In the genomic region with DNA sequence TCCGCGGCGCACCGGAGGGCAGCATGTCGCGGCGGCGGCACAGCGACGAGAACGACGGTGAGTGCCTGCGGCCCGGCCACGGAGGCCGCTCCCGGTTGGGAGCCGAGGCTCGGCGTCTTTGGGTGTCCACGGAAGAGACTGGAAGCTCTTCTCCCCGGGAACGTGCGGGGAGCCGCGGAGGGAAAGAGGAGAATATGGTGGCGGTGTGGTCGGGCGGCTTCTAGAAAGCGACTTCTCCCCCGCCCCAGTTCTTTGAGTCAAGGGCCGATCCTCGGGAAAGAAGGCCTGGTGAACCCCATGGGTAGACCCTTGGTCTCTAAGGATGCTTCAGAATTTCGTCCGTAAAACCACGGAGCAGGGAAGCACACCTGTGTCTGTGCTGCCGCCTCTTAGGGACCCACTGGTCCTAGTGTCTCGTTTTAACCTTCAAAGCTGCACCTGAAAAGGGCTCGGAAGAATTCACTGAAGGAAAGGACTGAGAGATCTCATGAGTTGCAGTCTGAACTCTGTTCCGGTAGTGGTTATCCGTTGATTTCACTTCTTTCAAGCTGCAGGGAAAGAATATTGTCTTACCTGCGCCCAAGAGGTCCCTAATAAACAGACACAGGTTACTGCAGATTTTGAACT, we compare ENCODE assay signal across 1 cellular context.
A peak's percentile ranks its signal among the peaks of the same experiment; 100 is the strongest.
TF ChIP-seq lines count a peak whose summit lies in the region.

No MANE protein-coding gene starts in this region.

TF ChIP-seq in HEK293, 187 proteins besides CTCF, POLR2A, EP300 and RAD21 (continued from another document):
- TF ChIP-seq, protein P1, sequence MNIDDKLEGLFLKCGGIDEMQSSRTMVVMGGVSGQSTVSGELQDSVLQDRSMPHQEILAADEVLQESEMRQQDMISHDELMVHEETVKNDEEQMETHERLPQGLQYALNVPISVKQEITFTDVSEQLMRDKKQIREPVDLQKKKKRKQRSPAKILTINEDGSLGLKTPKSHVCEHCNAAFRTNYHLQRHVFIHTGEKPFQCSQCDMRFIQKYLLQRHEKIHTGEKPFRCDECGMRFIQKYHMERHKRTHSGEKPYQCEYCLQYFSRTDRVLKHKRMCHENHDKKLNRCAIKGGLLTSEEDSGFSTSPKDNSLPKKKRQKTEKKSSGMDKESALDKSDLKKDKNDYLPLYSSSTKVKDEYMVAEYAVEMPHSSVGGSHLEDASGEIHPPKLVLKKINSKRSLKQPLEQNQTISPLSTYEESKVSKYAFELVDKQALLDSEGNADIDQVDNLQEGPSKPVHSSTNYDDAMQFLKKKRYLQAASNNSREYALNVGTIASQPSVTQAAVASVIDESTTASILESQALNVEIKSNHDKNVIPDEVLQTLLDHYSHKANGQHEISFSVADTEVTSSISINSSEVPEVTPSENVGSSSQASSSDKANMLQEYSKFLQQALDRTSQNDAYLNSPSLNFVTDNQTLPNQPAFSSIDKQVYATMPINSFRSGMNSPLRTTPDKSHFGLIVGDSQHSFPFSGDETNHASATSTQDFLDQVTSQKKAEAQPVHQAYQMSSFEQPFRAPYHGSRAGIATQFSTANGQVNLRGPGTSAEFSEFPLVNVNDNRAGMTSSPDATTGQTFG (tag by site-specific recombination; IDR thresholded peaks at IDR 0.05; ENCODE audit: borderline replicate concordance), result no peak
- peak; percentile 39; the same call in 1 of the 2 replicates for TF ChIP-seq ZNF335 (tag by site-specific recombination; conservative IDR thresholded peaks at IDR 0.05)
- no peak for TF ChIP-seq OSR2 (tag by site-specific recombination; IDR thresholded peaks at IDR 0.05)
- no peak for TF ChIP-seq ZNF175 (tag by site-specific recombination; IDR thresholded peaks at IDR 0.05)
- TF ChIP-seq ZNF623 (tag by site-specific recombination; IDR thresholded peaks at IDR 0.05), result no peak
- no peak for TF ChIP-seq MYNN (tag by site-specific recombination; IDR thresholded peaks at IDR 0.05; ENCODE audit: borderline replicate concordance)
- TF ChIP-seq ZNF560 (tag by site-specific recombination; IDR thresholded peaks at IDR 0.05; ENCODE audit: borderline replicate concordance), result no peak
- TF ChIP-seq RBAK (tag by site-specific recombination; IDR thresholded peaks at IDR 0.05), result no peak
- no peak for TF ChIP-seq ZNF544 (tag by site-specific recombination; IDR thresholded peaks at IDR 0.05)
- TF ChIP-seq, protein P2, sequence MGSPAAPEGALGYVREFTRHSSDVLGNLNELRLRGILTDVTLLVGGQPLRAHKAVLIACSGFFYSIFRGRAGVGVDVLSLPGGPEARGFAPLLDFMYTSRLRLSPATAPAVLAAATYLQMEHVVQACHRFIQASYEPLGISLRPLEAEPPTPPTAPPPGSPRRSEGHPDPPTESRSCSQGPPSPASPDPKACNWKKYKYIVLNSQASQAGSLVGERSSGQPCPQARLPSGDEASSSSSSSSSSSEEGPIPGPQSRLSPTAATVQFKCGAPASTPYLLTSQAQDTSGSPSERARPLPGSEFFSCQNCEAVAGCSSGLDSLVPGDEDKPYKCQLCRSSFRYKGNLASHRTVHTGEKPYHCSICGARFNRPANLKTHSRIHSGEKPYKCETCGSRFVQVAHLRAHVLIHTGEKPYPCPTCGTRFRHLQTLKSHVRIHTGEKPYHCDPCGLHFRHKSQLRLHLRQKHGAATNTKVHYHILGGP (tag by site-specific recombination; IDR thresholded peaks at IDR 0.05), result no peak
- no peak for TF ChIP-seq ZNF548 (tag by site-specific recombination; IDR thresholded peaks at IDR 0.05)
- TF ChIP-seq ZNF48 (tag by site-specific recombination; IDR thresholded peaks at IDR 0.05), result no peak
- 0 out of 2 replicates have a peak, but pooled peaks have one; percentile 9 for TF ChIP-seq ZBTB20 (tag by site-specific recombination; IDR thresholded peaks at IDR 0.05)
- TF ChIP-seq ZIC2 (tag by site-specific recombination; IDR thresholded peaks at IDR 0.05), result peak; percentile 15; the same call in 1 of the 2 replicates
- no peak for TF ChIP-seq ZNF530 (tag by site-specific recombination; IDR thresholded peaks at IDR 0.05; ENCODE audit: low read depth)
- TF ChIP-seq ZNF600 (tag by site-specific recombination; IDR thresholded peaks at IDR 0.05), result peak; percentile 68
- TF ChIP-seq MEIS1 (CRISPR knock-in tag; IDR thresholded peaks at IDR 0.05; ENCODE audit: borderline replicate concordance), result no peak
- TF ChIP-seq GLI2 (tag by site-specific recombination; IDR thresholded peaks at IDR 0.05; ENCODE audit: borderline replicate concordance, low read depth), result no peak
- no peak for TF ChIP-seq YY1 (tag by site-specific recombination; IDR thresholded peaks at IDR 0.05)
- no peak for TF ChIP-seq KLF10 (tag by site-specific recombination; IDR thresholded peaks at IDR 0.05)
- no peak for TF ChIP-seq SP3 (tag by site-specific recombination; IDR thresholded peaks at IDR 0.05)
- TF ChIP-seq KLF9 (tag by site-specific recombination; IDR thresholded peaks at IDR 0.05; ENCODE audit: low read depth), result no peak
- TF ChIP-seq, protein P3, sequence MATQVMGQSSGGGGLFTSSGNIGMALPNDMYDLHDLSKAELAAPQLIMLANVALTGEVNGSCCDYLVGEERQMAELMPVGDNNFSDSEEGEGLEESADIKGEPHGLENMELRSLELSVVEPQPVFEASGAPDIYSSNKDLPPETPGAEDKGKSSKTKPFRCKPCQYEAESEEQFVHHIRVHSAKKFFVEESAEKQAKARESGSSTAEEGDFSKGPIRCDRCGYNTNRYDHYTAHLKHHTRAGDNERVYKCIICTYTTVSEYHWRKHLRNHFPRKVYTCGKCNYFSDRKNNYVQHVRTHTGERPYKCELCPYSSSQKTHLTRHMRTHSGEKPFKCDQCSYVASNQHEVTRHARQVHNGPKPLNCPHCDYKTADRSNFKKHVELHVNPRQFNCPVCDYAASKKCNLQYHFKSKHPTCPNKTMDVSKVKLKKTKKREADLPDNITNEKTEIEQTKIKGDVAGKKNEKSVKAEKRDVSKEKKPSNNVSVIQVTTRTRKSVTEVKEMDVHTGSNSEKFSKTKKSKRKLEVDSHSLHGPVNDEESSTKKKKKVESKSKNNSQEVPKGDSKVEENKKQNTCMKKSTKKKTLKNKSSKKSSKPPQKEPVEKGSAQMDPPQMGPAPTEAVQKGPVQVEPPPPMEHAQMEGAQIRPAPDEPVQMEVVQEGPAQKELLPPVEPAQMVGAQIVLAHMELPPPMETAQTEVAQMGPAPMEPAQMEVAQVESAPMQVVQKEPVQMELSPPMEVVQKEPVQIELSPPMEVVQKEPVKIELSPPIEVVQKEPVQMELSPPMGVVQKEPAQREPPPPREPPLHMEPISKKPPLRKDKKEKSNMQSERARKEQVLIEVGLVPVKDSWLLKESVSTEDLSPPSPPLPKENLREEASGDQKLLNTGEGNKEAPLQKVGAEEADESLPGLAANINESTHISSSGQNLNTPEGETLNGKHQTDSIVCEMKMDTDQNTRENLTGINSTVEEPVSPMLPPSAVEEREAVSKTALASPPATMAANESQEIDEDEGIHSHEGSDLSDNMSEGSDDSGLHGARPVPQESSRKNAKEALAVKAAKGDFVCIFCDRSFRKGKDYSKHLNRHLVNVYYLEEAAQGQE (tag by site-specific recombination; IDR thresholded peaks at IDR 0.05), result 0 out of 2 replicates have a peak, but pooled peaks have one; percentile 38
- TF ChIP-seq, protein P4, sequence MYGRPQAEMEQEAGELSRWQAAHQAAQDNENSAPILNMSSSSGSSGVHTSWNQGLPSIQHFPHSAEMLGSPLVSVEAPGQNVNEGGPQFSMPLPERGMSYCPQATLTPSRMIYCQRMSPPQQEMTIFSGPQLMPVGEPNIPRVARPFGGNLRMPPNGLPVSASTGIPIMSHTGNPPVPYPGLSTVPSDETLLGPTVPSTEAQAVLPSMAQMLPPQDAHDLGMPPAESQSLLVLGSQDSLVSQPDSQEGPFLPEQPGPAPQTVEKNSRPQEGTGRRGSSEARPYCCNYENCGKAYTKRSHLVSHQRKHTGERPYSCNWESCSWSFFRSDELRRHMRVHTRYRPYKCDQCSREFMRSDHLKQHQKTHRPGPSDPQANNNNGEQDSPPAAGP (tag by site-specific recombination; IDR thresholded peaks at IDR 0.05), result no peak
- peak; percentile 43; the same call in 1 of the 2 replicates for TF ChIP-seq ZBTB48 (tag by site-specific recombination; IDR thresholded peaks at IDR 0.05)
- no peak for TF ChIP-seq SETDB1 (IDR thresholded peaks at IDR 0.05; ENCODE audit: insufficient read length, low read length)
- no peak for TF ChIP-seq ZNF133 (tag by site-specific recombination; IDR thresholded peaks at IDR 0.05)
- no peak for TF ChIP-seq ZNF121 (tag by site-specific recombination; IDR thresholded peaks at IDR 0.05)
- TF ChIP-seq, protein P5, sequence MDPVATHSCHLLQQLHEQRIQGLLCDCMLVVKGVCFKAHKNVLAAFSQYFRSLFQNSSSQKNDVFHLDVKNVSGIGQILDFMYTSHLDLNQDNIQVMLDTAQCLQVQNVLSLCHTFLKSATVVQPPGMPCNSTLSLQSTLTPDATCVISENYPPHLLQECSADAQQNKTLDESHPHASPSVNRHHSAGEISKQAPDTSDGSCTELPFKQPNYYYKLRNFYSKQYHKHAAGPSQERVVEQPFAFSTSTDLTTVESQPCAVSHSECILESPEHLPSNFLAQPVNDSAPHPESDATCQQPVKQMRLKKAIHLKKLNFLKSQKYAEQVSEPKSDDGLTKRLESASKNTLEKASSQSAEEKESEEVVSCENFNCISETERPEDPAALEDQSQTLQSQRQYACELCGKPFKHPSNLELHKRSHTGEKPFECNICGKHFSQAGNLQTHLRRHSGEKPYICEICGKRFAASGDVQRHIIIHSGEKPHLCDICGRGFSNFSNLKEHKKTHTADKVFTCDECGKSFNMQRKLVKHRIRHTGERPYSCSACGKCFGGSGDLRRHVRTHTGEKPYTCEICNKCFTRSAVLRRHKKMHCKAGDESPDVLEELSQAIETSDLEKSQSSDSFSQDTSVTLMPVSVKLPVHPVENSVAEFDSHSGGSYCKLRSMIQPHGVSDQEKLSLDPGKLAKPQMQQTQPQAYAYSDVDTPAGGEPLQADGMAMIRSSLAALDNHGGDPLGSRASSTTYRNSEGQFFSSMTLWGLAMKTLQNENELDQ (tag by site-specific recombination; IDR thresholded peaks at IDR 0.05; ENCODE audit: low read depth), result no peak
- TF ChIP-seq, protein P6, sequence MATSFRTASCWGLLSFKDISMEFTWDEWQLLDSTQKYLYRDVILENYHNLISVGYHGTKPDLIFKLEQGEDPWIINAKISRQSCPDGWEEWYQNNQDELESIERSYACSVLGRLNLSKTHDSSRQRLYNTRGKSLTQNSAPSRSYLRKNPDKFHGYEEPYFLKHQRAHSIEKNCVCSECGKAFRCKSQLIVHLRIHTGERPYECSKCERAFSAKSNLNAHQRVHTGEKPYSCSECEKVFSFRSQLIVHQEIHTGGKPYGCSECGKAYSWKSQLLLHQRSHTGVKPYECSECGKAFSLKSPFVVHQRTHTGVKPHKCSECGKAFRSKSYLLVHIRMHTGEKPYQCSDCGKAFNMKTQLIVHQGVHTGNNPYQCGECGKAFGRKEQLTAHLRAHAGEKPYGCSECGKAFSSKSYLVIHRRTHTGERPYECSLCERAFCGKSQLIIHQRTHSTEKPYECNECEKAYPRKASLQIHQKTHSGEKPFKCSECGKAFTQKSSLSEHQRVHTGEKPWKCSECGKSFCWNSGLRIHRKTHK (tag by site-specific recombination; IDR thresholded peaks at IDR 0.05), result no peak
- no peak for TF ChIP-seq ZNF768 (tag by site-specific recombination; IDR thresholded peaks at IDR 0.05)
- TF ChIP-seq, protein P7, sequence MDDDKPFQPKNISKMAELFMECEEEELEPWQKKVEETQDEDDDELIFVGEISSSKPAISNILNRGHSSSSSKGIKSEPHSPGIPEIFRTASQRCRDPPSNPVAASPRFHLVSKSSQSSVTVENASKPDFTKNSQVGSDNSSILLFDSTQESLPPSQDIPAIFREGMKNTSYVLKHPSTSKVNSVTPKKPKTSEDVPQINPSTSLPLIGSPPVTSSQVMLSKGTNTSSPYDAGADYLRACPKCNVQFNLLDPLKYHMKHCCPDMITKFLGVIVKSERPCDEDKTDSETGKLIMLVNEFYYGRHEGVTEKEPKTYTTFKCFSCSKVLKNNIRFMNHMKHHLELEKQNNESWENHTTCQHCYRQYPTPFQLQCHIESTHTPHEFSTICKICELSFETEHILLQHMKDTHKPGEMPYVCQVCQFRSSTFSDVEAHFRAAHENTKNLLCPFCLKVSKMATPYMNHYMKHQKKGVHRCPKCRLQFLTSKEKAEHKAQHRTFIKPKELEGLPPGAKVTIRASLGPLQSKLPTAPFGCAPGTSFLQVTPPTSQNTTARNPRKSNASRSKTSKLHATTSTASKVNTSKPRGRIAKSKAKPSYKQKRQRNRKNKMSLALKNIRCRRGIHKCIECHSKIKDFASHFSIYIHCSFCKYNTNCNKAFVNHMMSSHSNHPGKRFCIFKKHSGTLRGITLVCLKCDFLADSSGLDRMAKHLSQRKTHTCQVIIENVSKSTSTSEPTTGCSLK (tag by site-specific recombination; IDR thresholded peaks at IDR 0.05), result no peak
- no peak for TF ChIP-seq HOXA7 (CRISPR knock-in tag; IDR thresholded peaks at IDR 0.05; ENCODE audit: borderline replicate concordance)
- no peak for TF ChIP-seq ZFP3 (tag by site-specific recombination; IDR thresholded peaks at IDR 0.05; ENCODE audit: low read depth)
- TF ChIP-seq ZNF785 (tag by site-specific recombination; IDR thresholded peaks at IDR 0.05), result no peak
- TF ChIP-seq, protein P8, sequence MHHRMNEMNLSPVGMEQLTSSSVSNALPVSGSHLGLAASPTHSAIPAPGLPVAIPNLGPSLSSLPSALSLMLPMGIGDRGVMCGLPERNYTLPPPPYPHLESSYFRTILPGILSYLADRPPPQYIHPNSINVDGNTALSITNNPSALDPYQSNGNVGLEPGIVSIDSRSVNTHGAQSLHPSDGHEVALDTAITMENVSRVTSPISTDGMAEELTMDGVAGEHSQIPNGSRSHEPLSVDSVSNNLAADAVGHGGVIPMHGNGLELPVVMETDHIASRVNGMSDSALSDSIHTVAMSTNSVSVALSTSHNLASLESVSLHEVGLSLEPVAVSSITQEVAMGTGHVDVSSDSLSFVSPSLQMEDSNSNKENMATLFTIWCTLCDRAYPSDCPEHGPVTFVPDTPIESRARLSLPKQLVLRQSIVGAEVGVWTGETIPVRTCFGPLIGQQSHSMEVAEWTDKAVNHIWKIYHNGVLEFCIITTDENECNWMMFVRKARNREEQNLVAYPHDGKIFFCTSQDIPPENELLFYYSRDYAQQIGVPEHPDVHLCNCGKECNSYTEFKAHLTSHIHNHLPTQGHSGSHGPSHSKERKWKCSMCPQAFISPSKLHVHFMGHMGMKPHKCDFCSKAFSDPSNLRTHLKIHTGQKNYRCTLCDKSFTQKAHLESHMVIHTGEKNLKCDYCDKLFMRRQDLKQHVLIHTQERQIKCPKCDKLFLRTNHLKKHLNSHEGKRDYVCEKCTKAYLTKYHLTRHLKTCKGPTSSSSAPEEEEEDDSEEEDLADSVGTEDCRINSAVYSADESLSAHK (tag by site-specific recombination; IDR thresholded peaks at IDR 0.05), result no peak
- TF ChIP-seq ZNF174 (tag by site-specific recombination; IDR thresholded peaks at IDR 0.05), result no peak
- 0 out of 2 replicates have a peak, but pooled peaks have one; percentile 33 for TF ChIP-seq ZNF341 (tag by site-specific recombination; IDR thresholded peaks at IDR 0.05; ENCODE audit: low read depth)
- no peak for TF ChIP-seq TCF7L2 (IDR thresholded peaks at IDR 0.05; ENCODE audit: borderline replicate concordance, low read depth, low read length)
- TF ChIP-seq ZNF624 (tag by site-specific recombination; IDR thresholded peaks at IDR 0.05), result no peak
- TF ChIP-seq ZNF391 (tag by site-specific recombination; IDR thresholded peaks at IDR 0.05; ENCODE audit: borderline replicate concordance, low read depth), result peak; percentile 31; the same call in 1 of the 2 replicates
- TF ChIP-seq ZNF2 (tag by site-specific recombination; IDR thresholded peaks at IDR 0.05), result no peak
- TF ChIP-seq ZNF223 (tag by site-specific recombination; IDR thresholded peaks at IDR 0.05), result no peak
- TF ChIP-seq ZNF837 (tag by site-specific recombination; IDR thresholded peaks at IDR 0.05), result no peak
- no peak for TF ChIP-seq SP2 (tag by site-specific recombination; IDR thresholded peaks at IDR 0.05)
